Comparison of ENCODE assay signal across 18 cellular contexts in the genomic region with DNA sequence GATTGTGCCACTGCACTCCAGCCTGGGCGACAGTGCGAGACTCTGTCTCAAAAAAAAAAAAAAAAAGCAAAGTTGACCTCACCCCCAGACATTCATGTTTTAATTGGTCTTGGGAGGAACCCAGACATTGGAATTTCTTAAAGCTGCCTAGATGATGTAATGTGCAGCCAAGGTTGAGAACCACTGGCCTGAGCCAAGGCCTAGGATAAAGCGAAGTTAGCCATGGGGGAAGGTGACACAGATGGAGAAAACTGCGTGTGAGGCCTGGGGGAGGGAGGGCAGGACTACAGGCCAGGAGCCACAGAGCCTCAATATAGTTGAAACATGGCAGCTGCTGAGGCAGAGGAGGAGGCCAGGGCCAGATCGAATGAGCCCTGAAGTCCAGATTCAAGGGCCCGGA. TPM values are rescaled to one million over a fixed set of nuclear protein-coding genes. Genes with fewer than 3 reads are reported as not detected.
DNase-seq lines count a peak whose midpoint lies in the region; ATAC-seq and TF ChIP-seq lines count a peak whose summit lies in the region.
"Had no signal": no experiment of that assay in that cellular context is flagged by ENCODE, and none has a peak within 500 bp of the region (broad histone marks: within the 10 kb centered on the region; RNA-seq: fewer than 3 reads in every experiment).

No MANE protein-coding gene starts in this region.

- no peak overlapping the region for H3K27ac ChIP-seq in upper lobe of right lung
- H3K27ac ChIP-seq: A549, upper lobe of left lung had no signal

- no peak overlapping the region for H3K4me3 ChIP-seq in kidney epithelial cell (ENCODE audit: low read depth, low read length)
- H3K4me3 ChIP-seq in upper lobe of right lung, result no peak overlapping the region
- H3K4me3 ChIP-seq: A549, upper lobe of left lung had no signal

- H3K4me3 Mint-ChIP-seq in activated naive CD8-positive, alpha-beta T cell, result no peak overlapping the region
- no peak overlapping the region for H3K4me3 Mint-ChIP-seq in activated naive CD8-positive, alpha-beta T cell treated with anti-CD3 and anti-CD28 coated beads for 36 hours
- no peak overlapping the region for H3K4me3 Mint-ChIP-seq in activated CD4-positive, alpha-beta T cell treated with anti-CD3 and anti-CD28 coated beads, Interleukin-2, amount 10 ng/mL, durations not matched to agents 24 days and 14 days
- H3K4me3 Mint-ChIP-seq: nephron had no signal

- H3K27ac Mint-ChIP-seq in activated naive CD8-positive, alpha-beta T cell, result peak overlapping the region; percentile 70
- H3K27ac Mint-ChIP-seq in activated naive CD8-positive, alpha-beta T cell treated with anti-CD3 and anti-CD28 coated beads for 36 hours, result no peak overlapping the region
- H3K27ac Mint-ChIP-seq in activated CD4-positive, alpha-beta T cell treated with anti-CD3 and anti-CD28 coated beads, Interleukin-2, amount 10 ng/mL, durations not matched to agents 24 days and 14 days, result no peak overlapping the region
- H3K27ac Mint-ChIP-seq: nephron had no signal

- H3K27me3 ChIP-seq in kidney epithelial cell (ENCODE audit: control insufficient read depth, insufficient read depth, low read length) (no peaks in the 10 kb centered on the region), upper lobe of right lung (no peaks in the 10 kb centered on the region)
- H3K27me3 ChIP-seq: upper lobe of left lung had no signal

- H3K4me1 Mint-ChIP-seq in activated naive CD8-positive, alpha-beta T cell (ENCODE audit: low read depth), result peaks cover 18% of the 10 kb centered on the region
- H3K4me1 Mint-ChIP-seq in activated naive CD8-positive, alpha-beta T cell treated with anti-CD3 and anti-CD28 coated beads for 36 hours, result peaks cover 8% of the 10 kb centered on the region
- H3K4me1 Mint-ChIP-seq in activated CD4-positive, alpha-beta T cell treated with anti-CD3 and anti-CD28 coated beads, Interleukin-2, amount 10 ng/mL, durations not matched to agents 24 days and 14 days, result peaks cover 22% of the 10 kb centered on the region
- H3K4me1 Mint-ChIP-seq: nephron had no signal

- H3K36me3 Mint-ChIP-seq in activated naive CD8-positive, alpha-beta T cell, result peaks cover 16% of the 10 kb centered on the region
- peaks cover 10% of the 10 kb centered on the region for H3K36me3 Mint-ChIP-seq in activated naive CD8-positive, alpha-beta T cell treated with anti-CD3 and anti-CD28 coated beads for 36 hours
- peaks cover 26% of the 10 kb centered on the region for H3K36me3 Mint-ChIP-seq in activated CD4-positive, alpha-beta T cell treated with anti-CD3 and anti-CD28 coated beads, Interleukin-2, amount 10 ng/mL, durations not matched to agents 24 days and 14 days (ENCODE audit: low read depth)

- TF ChIP-seq CTCF in kidney epithelial cell (IDR thresholded peaks at IDR 0.05; ENCODE audit: insufficient read depth, low read length, poor library complexity, severe bottlenecking), result no peak
- TF ChIP-seq CTCF in upper lobe of right lung (IDR thresholded peaks at IDR 0.05), result no peak

- H3K36me3 ChIP-seq in kidney epithelial cell (ENCODE audit: control insufficient read depth, insufficient read depth, low read length) (no peaks in the 10 kb centered on the region), upper lobe of right lung (peaks cover 21% of the 10 kb centered on the region)

- no peaks in the 10 kb centered on the region for H3K9me3 Mint-ChIP-seq in activated naive CD8-positive, alpha-beta T cell (ENCODE audit: low read depth)
- H3K9me3 Mint-ChIP-seq in activated naive CD8-positive, alpha-beta T cell treated with anti-CD3 and anti-CD28 coated beads for 36 hours, result no peaks in the 10 kb centered on the region
- H3K9me3 Mint-ChIP-seq in activated CD4-positive, alpha-beta T cell treated with anti-CD3 and anti-CD28 coated beads, Interleukin-2, amount 10 ng/mL, durations not matched to agents 24 days and 14 days, result no peaks in the 10 kb centered on the region
- H3K9me3 Mint-ChIP-seq: nephron had no signal

- H3K9me3 ChIP-seq in upper lobe of right lung, result no peaks in the 10 kb centered on the region
- H3K9me3 ChIP-seq: A549, SK-N-SH, upper lobe of left lung had no signal

- peak; percentile 38 for ATAC-seq in upper lobe of right lung
- ATAC-seq: A549, sciatic nerve had no signal

- no peaks in the 10 kb centered on the region for H3K27me3 Mint-ChIP-seq in activated naive CD8-positive, alpha-beta T cell
- H3K27me3 Mint-ChIP-seq in activated naive CD8-positive, alpha-beta T cell treated with anti-CD3 and anti-CD28 coated beads for 36 hours, result no peaks in the 10 kb centered on the region
- H3K27me3 Mint-ChIP-seq in activated CD4-positive, alpha-beta T cell treated with anti-CD3 and anti-CD28 coated beads, Interleukin-2, amount 10 ng/mL, durations not matched to agents 24 days and 14 days, result no peaks in the 10 kb centered on the region

- intact Hi-C loops in upper lobe of right lung (cut with DNase I), result no loop called here
- intact Hi-C loops in activated CD4-positive, alpha-beta T cell treated with anti-CD3 and anti-CD28 coated beads, Interleukin-2, amount 10 ng/mL, durations not matched to agents 24 days and 14 days (cut with micrococcal nuclease), result loop anchor here (2.0 kb wide), 1 partner anchor 45 kb away; no protein-coding TSS in a partner anchor

- no peak for DNase-seq in activated naive CD8-positive, alpha-beta T cell treated with anti-CD3 and anti-CD28 coated beads for 36 hours
- DNase-seq in astrocyte of the hippocampus (ENCODE audit: low read depth, low spot score) (peak; percentile 57), kidney epithelial cell (ENCODE audit: low read depth) (peak; percentile 28), upper lobe of right lung (no peak), superior temporal gyrus (ENCODE audit: extremely low spot score) (no peak), NCI-H2171 treated with DMSO at 0.1 percent for 48 hours (lab: John Stamatoyannopoulos, UW) (no peak)
- DNase-seq in activated CD4-positive, alpha-beta T cell treated with anti-CD3 and anti-CD28 coated beads, Interleukin-2, amount 10 ng/mL, durations not matched to agents 24 days and 14 days, result no peak
- DNase-seq: caudate nucleus; HCEC 1CT; KBM-7; NCI-H1417 treated with DMSO at 0.1 percent for 48 hours; SK-N-SH; stimulated activated CD4-positive, alpha-beta T cell treated with anti-CD3 and anti-CD28 coated beads, Interleukin-4, amount 100 ng/mL, for 1 hour; upper lobe of left lung had no signal

- no peaks in the 10 kb centered on the region for H3K4me1 ChIP-seq in upper lobe of right lung
- H3K4me1 ChIP-seq: A549, upper lobe of left lung had no signal

RNA-seq across cellular contexts. Expression of a gene that starts 20.9 kb away (rescaled TPM):
- total RNA-seq in activated naive CD8-positive, alpha-beta T cell treated with anti-CD3 and anti-CD28 coated beads for 36 hours, result 10 to 100 TPM; 36.4 to 37.2 TPM
- 111 and 154 TPM in 2 replicates for total RNA-seq in kidney epithelial cell
- total RNA-seq in upper lobe of right lung, result 82.5 TPM
- total RNA-seq in activated CD4-positive, alpha-beta T cell treated with anti-CD3 and anti-CD28 coated beads, Interleukin-2, amount 10 ng/mL, durations not matched to agents 24 days and 14 days, result 47.4 and 51.4 TPM in 2 replicates

RNA-seq across cellular contexts. Expression of a gene that starts 20.9 kb away (rescaled TPM):
- total RNA-seq in activated naive CD8-positive, alpha-beta T cell treated with anti-CD3 and anti-CD28 coated beads for 36 hours, result 1 to 10 TPM; 7.0 to 8.1 TPM
- total RNA-seq in kidney epithelial cell (6.9 and 8.5 TPM in 2 replicates), upper lobe of right lung (15.2 TPM)
- 14.0 and 15.5 TPM in 2 replicates for total RNA-seq in activated CD4-positive, alpha-beta T cell treated with anti-CD3 and anti-CD28 coated beads, Interleukin-2, amount 10 ng/mL, durations not matched to agents 24 days and 14 days

RNA-seq across cellular contexts. Expression of a gene that starts 37.8 kb away (rescaled TPM):
- 10 to 100 TPM; 31.7 to 34.2 TPM for total RNA-seq in activated naive CD8-positive, alpha-beta T cell treated with anti-CD3 and anti-CD28 coated beads for 36 hours
- 297 and 327 TPM in 2 replicates for total RNA-seq in kidney epithelial cell
- total RNA-seq in upper lobe of right lung, result 221 TPM
- total RNA-seq in activated CD4-positive, alpha-beta T cell treated with anti-CD3 and anti-CD28 coated beads, Interleukin-2, amount 10 ng/mL, durations not matched to agents 24 days and 14 days, result 33.1 and 34.2 TPM in 2 replicates

Comparison
In these comparisons a context has a peak if more than half of its experiments do, and no peak if none do; other contexts are left out.
1. DNase-seq: peak in astrocyte of the hippocampus (single experiment) and kidney epithelial cell (single experiment); none in activated naive CD8-positive, alpha-beta T cell treated with anti-CD3 and anti-CD28 coated beads for 36 hours (single experiment), upper lobe of right lung (single experiment), superior temporal gyrus (single experiment), NCI-H2171 treated with DMSO at 0.1 percent for 48 hours (single experiment) and activated CD4-positive, alpha-beta T cell treated with anti-CD3 and anti-CD28 coated beads, Interleukin-2, amount 10 ng/mL, durations not matched to agents 24 days and 14 days (single experiment).